In the genomic region with DNA sequence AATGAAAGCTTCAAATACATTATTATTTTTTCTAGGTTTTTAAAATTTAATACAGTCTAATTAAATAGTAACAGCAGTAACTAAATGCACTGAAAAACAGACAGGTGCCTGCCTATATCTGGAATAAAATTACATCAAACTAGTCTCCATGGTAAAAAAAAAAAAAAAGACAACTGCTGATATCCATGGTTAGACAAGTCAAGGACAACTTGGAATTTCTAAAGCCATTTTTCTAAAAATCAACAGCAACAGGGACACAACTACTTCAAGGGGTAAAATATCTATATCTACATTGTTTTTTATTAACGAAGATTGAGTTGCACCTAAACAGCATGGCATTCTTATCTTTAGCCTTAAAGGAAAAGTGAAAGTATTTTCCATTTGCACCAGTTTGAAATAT, we compare ENCODE assay signal across 27 cellular contexts.
DNase-seq lines count a peak whose midpoint lies in the region; ATAC-seq, FAIRE-seq and TF ChIP-seq lines count a peak whose summit lies in the region.
"Had no signal": no experiment of that assay in that cellular context is flagged by ENCODE, and none has a peak within 500 bp of the region (broad histone marks: within the 10 kb centered on the region; RNA-seq: fewer than 3 reads in every experiment).

No MANE protein-coding gene starts in this region.

- 0 out of 2 replicates have a peak, but pooled peaks have one; percentile 17 for TF ChIP-seq EP300 in K562 (IDR thresholded peaks at IDR 0.05; ENCODE audit: low read length)

- no peaks in the 10 kb centered on the region; the same call in 1 of the 2 replicates for H3F3A ChIP-seq in OCI-LY1 (ENCODE audit: insufficient read depth, low read length)

- no peaks in the 10 kb centered on the region for H3K36me3 Mint-ChIP-seq in stimulated activated naive CD8-positive, alpha-beta T cell treated with anti-CD3 and anti-CD28 coated beads, Interleukin-15, Interleukin-2, amounts not matched to agents 100 ng/mL and 50 ng/mL, for 24 hours (ENCODE audit: low read depth)
- H3K36me3 Mint-ChIP-seq in T-helper 17 cell (ENCODE audit: low read depth) = no peaks in the 10 kb centered on the region

- H4K20me1 ChIP-seq in OCI-LY1 (ENCODE audit: insufficient read depth, low read length) = no peaks in the 10 kb centered on the region
- no peaks in the 10 kb centered on the region for H4K20me1 ChIP-seq in K562 (replicated peaks; ENCODE audit: control insufficient read depth, insufficient read depth, low read length)
- H4K20me1 ChIP-seq: BLaER1 treated with 17β-estradiol and CSF1 and Interleukin-3, amounts not matched to agents 10 nM and 100 nM had no signal

- H3K9ac ChIP-seq in OCI-LY1 (ENCODE audit: low read length) (no peak overlapping the region), K562 (ENCODE audit: insufficient read depth in 1 of 2, low read depth in 2 of 2, low read length in 2 of 2) (no peak overlapping the region)
- H3K9ac ChIP-seq: BLaER1 treated with 17β-estradiol and CSF1 and Interleukin-3, amounts not matched to agents 10 nM and 100 nM; parathyroid adenoma had no signal

- intact Hi-C loops in K562 (cut with micrococcal nuclease) = loop anchor here (2.0 kb wide), 2 partner anchors 21 to 69 kb away; no protein-coding TSS in a partner anchor

- 0% methylated on average over 1 of the region's 1 CpG for WGBS in K562 (ENCODE audit: insufficient coverage, low coverage, missing lambda C conversion rate)

- H3K36me3 ChIP-seq in OCI-LY1 (ENCODE audit: insufficient read depth, low read length) = no peaks in the 10 kb centered on the region
- H3K36me3 ChIP-seq in K562 (ENCODE audit: control insufficient read depth, insufficient read depth, low read length) = no peaks in the 10 kb centered on the region
- H3K36me3 ChIP-seq: ascending aorta; BLaER1 treated with 17β-estradiol and CSF1 and Interleukin-3, amounts not matched to agents 10 nM and 100 nM; cardiac muscle cell; right atrium auricular region; SJSA1 had no signal

- H3K4me3 Mint-ChIP-seq in stimulated activated naive CD8-positive, alpha-beta T cell treated with anti-CD3 and anti-CD28 coated beads, Interleukin-15, Interleukin-2, amounts not matched to agents 100 ng/mL and 50 ng/mL, for 24 hours = peak overlapping the region; percentile 27
- H3K4me3 Mint-ChIP-seq in T-helper 17 cell = no peak overlapping the region
- H3K4me3 Mint-ChIP-seq: H9 had no signal

- peaks cover 65% of the 10 kb centered on the region for H3K4me1 ChIP-seq in OCI-LY1 (ENCODE audit: insufficient read depth, low read length, severe bottlenecking)
- peaks cover 0 to 3% of the 10 kb centered on the region in 2 experiments; a peak in 1 of 5 replicates for H3K4me1 ChIP-seq in K562 (replicated peaks in 1 of 2; ENCODE audit: control insufficient read depth in 2 of 2, insufficient read depth in 2 of 2, low read length in 2 of 2)
- H3K4me1 ChIP-seq: ascending aorta, right atrium auricular region, SJSA1 had no signal

- no peaks in the 10 kb centered on the region for H3K9me2 ChIP-seq in OCI-LY1 (ENCODE audit: low read depth, low read length)

- TF ChIP-seq CTCF in OCI-LY1 (IDR thresholded peaks at IDR 0.05; ENCODE audit: low read length) (no peak), K562 (IDR thresholded peaks at IDR 0.05 in 2 of 3, conservative IDR thresholded peaks at IDR 0.05 in 1 of 3; ENCODE audit: insufficient read depth in 2 of 3, low read depth in 1 of 3, low read length in 3 of 3) (no peak), D721Med (IDR thresholded peaks at IDR 0.05; ENCODE audit: insufficient read depth, missing control alignments) (no peak), GM13977 (IDR thresholded peaks at IDR 0.05; ENCODE audit: extremely low read depth, insufficient read depth, missing control alignments) (no peak)

- peak overlapping the region; percentile 26 for H3K4me2 ChIP-seq in OCI-LY1 (ENCODE audit: low read length)
- no peak overlapping the region for H3K4me2 ChIP-seq in K562 (ENCODE audit: insufficient read depth, low read length)
- H3K4me2 ChIP-seq: smooth muscle cell had no signal

- CTCF ChIA-PET in K562 (lab: Yijun Ruan, JAX; ENCODE audit: low intra/inter-chr PET ratio) = no interaction called here

- H3K79me2 ChIP-seq in OCI-LY1 (ENCODE audit: insufficient read depth, low read length) (no peaks in the 10 kb centered on the region), K562 (ENCODE audit: control insufficient read depth, insufficient read depth, low read length) (no peaks in the 10 kb centered on the region)
- H3K79me2 ChIP-seq: parathyroid adenoma had no signal

- POLR2A ChIA-PET in K562 (lab: Yijun Ruan, JAX) = interaction anchor here (0.6 to 11.6 kb wide), 5 partner anchors 7 to 79 kb away, joined by 3 to 193 read pairs (median 16); no protein-coding TSS in a partner anchor

- no peak for TF ChIP-seq POLR2A in K562 (conservative IDR thresholded peaks at IDR 0.05)

- H3K9me3 Mint-ChIP-seq in stimulated activated naive CD8-positive, alpha-beta T cell treated with anti-CD3 and anti-CD28 coated beads, Interleukin-15, Interleukin-2, amounts not matched to agents 100 ng/mL and 50 ng/mL, for 24 hours = no peaks in the 10 kb centered on the region

- peaks cover 5% of the 10 kb centered on the region for H3K9me1 ChIP-seq in K562 (ENCODE audit: control insufficient read depth, insufficient read depth, low read length)

- no peak overlapping the region for H3K4me3 ChIP-seq in OCI-LY1 (ENCODE audit: low read depth, low read length, poor library complexity, severe bottlenecking)
- no peak overlapping the region for H3K4me3 ChIP-seq in K562
- H3K4me3 ChIP-seq: ascending aorta; BLaER1 treated with 17β-estradiol and CSF1 and Interleukin-3, amounts not matched to agents 10 nM and 100 nM; cardiac muscle cell; coronary artery; right atrium auricular region; SJSA1; smooth muscle cell had no signal

- 0 out of 2 replicates have a peak overlapping the region, but pooled peaks have one; percentile 3 for H2AFZ ChIP-seq in OCI-LY1 (ENCODE audit: low read length)
- H2AFZ ChIP-seq in K562 (ENCODE audit: low read depth, low read length) = no peak overlapping the region
- H2AFZ ChIP-seq: parathyroid adenoma had no signal

- peaks cover 31% of the 10 kb centered on the region for H3K4me1 Mint-ChIP-seq in stimulated activated naive CD8-positive, alpha-beta T cell treated with anti-CD3 and anti-CD28 coated beads, Interleukin-15, Interleukin-2, amounts not matched to agents 100 ng/mL and 50 ng/mL, for 24 hours (ENCODE audit: low read depth)
- peaks cover 11% of the 10 kb centered on the region for H3K4me1 Mint-ChIP-seq in T-helper 17 cell

- no peak for ATAC-seq in stimulated activated naive CD8-positive, alpha-beta T cell treated with anti-CD3 and anti-CD28 coated beads, Interleukin-15, Interleukin-2, amounts not matched to agents 100 U/mL and 50 U/mL, for 24 hours
- ATAC-seq in K562 (no peak), T-helper 17 cell (no peak)

- no TSS peak for BruUV-seq in K562 (replicated peaks; lab: Mats Ljungman, UMichigan)

- no peaks in the 10 kb centered on the region for H3K9me3 ChIP-seq in OCI-LY1 (ENCODE audit: low read length)
- no peaks in the 10 kb centered on the region for H3K9me3 ChIP-seq in K562 (replicated peaks; ENCODE audit: control insufficient read depth, insufficient read depth, low read depth, low read length)
- H3K9me3 ChIP-seq in T-helper 17 cell (ENCODE audit: control insufficient read depth, low read length, poor library complexity, severe bottlenecking) = peaks cover 2% of the 10 kb centered on the region
- H3K9me3 ChIP-seq: ascending aorta; BLaER1 treated with 17β-estradiol and CSF1 and Interleukin-3, amounts not matched to agents 10 nM and 100 nM; right atrium auricular region; SJSA1 had no signal

- in situ Hi-C loops in K562 (cut with MboI) = no loop called here
- in situ Hi-C loops in GM13977 (cut with MboI; ENCODE audit: low pct_unique_long_range_greater_than_20kb, low sequenced_read_pairs, unreplicated experiment) = no loop called here

- FAIRE-seq in K562 (lab: Jason Lieb, UNC) (no peak), D721Med (lab: Jason Lieb, UNC) (no peak)
- FAIRE-seq: keratinocyte had no signal

- 0 out of 4 replicates have a peak, but pooled peaks of 1 of the 2 experiments have one; percentile 9 for TF ChIP-seq RAD21 in K562 (CRISPR knock-in tag; conservative IDR thresholded peaks at IDR 0.05 in 1 of 2, IDR thresholded peaks at IDR 0.05 in 1 of 2)

- no peak overlapping the region for H3K27ac Mint-ChIP-seq in stimulated activated naive CD8-positive, alpha-beta T cell treated with anti-CD3 and anti-CD28 coated beads, Interleukin-15, Interleukin-2, amounts not matched to agents 100 ng/mL and 50 ng/mL, for 24 hours
- no peak overlapping the region for H3K27ac Mint-ChIP-seq in T-helper 17 cell
- H3K27ac Mint-ChIP-seq: H9 had no signal

- H3K27me3 Mint-ChIP-seq in stimulated activated naive CD8-positive, alpha-beta T cell treated with anti-CD3 and anti-CD28 coated beads, Interleukin-15, Interleukin-2, amounts not matched to agents 100 ng/mL and 50 ng/mL, for 24 hours = peaks cover 3% of the 10 kb centered on the region
- no peaks in the 10 kb centered on the region for H3K27me3 Mint-ChIP-seq in T-helper 17 cell

- H3K27me3 ChIP-seq in OCI-LY1 (ENCODE audit: insufficient read depth, low read length) (no peaks in the 10 kb centered on the region), K562 (ENCODE audit: control insufficient read depth in 2 of 2, insufficient read depth in 2 of 2, low read length in 2 of 2) (peaks cover 0 to 15% of the 10 kb centered on the region in 2 experiments; a peak in 2 of 5 replicates)
- H3K27me3 ChIP-seq: ascending aorta; BLaER1 treated with 17β-estradiol and CSF1 and Interleukin-3, amounts not matched to agents 10 nM and 100 nM; right atrium auricular region had no signal

- DNase-seq in stimulated activated naive CD8-positive, alpha-beta T cell treated with anti-CD3 and anti-CD28 coated beads, Interleukin-15, Interleukin-2, amounts not matched to agents 100 U/mL and 50 U/mL, for 24 hours = no peak
- DNase-seq in K562 (ENCODE audit: extremely low read depth in 1 of 4, low spot score in 3 of 4) (no peak), D721Med (ENCODE audit: insufficient read length, low spot score) (no peak), GM13977 (ENCODE audit: low spot score) (no peak), T-helper 17 cell (no peak)
- DNase-seq: activated CD4-positive, alpha-beta T cell treated with anti-CD3 and anti-CD28 coated beads for 1 hour; activated CD8-positive, alpha-beta memory T cell treated with anti-CD3 and anti-CD28 coated beads for 24 hours; activated naive CD4-positive, alpha-beta T cell; effector memory CD4-positive, alpha-beta T cell; EL; H9; NCI-H2029 treated with DMSO at 0.1 percent for 48 hours; NCI-H526; stimulated activated CD4-positive, alpha-beta T cell treated with anti-CD3 and anti-CD28 coated beads, Interleukin-2, amount 100 ng/mL, for 24 hours; T-helper 2 cell; trophoblast cell had no signal

- H3K27ac ChIP-seq in OCI-LY1 (ENCODE audit: low read depth, low read length, poor library complexity, severe bottlenecking) (peak overlapping the region; percentile 98), K562 (ENCODE audit: extremely low read depth, low read depth, low read length) (no peak overlapping the region)
- H3K27ac ChIP-seq: ascending aorta; BLaER1 treated with 17β-estradiol and CSF1 and Interleukin-3, amounts not matched to agents 10 nM and 100 nM; cardiac muscle cell; coronary artery; parathyroid adenoma; right atrium auricular region; SJSA1 had no signal

TF ChIP-seq in K562, 482 proteins besides CTCF, POLR2A, EP300 and RAD21 (continues in another document):
- no peak for TF ChIP-seq BRD4 (IDR thresholded peaks at IDR 0.05)
- no peak for TF ChIP-seq ZKSCAN1 (IDR thresholded peaks at IDR 0.05; ENCODE audit: low read depth, low read length)
- TF ChIP-seq ZKSCAN8 (CRISPR knock-in tag; IDR thresholded peaks at IDR 0.05) = no peak
